10 cellular contexts compared by ENCODE assay signal in the genomic region with DNA sequence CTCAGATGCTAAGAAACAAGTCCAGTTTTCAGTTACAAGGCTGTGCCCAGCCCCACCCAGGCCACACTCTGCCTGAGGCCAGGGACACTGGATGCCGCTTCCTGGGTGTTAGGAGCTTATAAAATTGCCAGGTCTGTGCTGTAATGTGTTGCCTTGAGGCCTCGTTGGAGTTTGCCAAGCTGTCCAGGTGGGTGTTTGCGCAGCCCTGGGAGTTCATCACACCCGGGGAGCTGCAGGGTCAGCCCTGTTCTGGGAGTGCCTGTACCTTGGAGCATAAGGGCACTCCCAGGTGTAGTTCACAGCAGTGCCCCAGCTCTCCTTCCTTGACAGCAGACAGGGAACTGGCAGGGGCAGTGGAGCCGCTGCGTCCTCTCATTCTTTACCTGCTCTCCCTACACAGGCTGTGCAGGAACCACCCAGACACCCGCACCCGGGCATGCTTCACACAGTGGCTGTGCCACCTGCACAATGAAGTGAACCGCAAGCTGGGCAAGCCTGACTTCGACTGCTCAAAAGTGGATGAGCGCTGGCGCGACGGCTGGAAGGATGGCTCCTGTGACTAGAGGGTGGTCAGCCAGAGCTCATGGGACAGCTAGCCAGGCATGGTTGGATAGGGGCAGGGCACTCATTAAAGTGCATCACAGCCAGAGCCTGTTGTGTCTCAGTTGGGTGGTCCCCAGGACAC. TPM values are rescaled to one million over a fixed set of nuclear protein-coding genes. Genes with fewer than 3 reads are reported as not detected.
DNase-seq lines count a peak whose midpoint lies in the region; ATAC-seq and TF ChIP-seq lines count a peak whose summit lies in the region.
"Had no signal": no experiment of that assay in that cellular context is flagged by ENCODE, and none has a peak within 500 bp of the region (broad histone marks: within the 10 kb centered on the region; RNA-seq: fewer than 3 reads in every experiment).

No MANE protein-coding gene starts in this region.

- no peaks in the 10 kb centered on the region for H3K9me3 Mint-ChIP-seq in activated naive CD4-positive, alpha-beta T cell treated with anti-CD3 and anti-CD28 coated beads for 36 hours
- H3K9me3 Mint-ChIP-seq in activated naive CD4-positive, alpha-beta T cell treated with anti-CD3 and anti-CD28 coated beads, Interleukin-2, amount 50 U/mL, for 72 hours = no peaks in the 10 kb centered on the region
- no peaks in the 10 kb centered on the region for H3K9me3 Mint-ChIP-seq in WTC11
- H3K9me3 Mint-ChIP-seq in stimulated activated naive B cell treated with anti-CD40 and anti-IgM and Interleukin-4, amounts not matched to agents 10 μg/mL and 1 μg/mL and 100 μg/mL, for 72 hours = no peaks in the 10 kb centered on the region

- H3K4me1 Mint-ChIP-seq in activated naive CD4-positive, alpha-beta T cell treated with anti-CD3 and anti-CD28 coated beads for 36 hours (ENCODE audit: low read depth) = peaks cover 15% of the 10 kb centered on the region
- peaks cover 30% of the 10 kb centered on the region for H3K4me1 Mint-ChIP-seq in WTC11
- H3K4me1 Mint-ChIP-seq in stimulated activated naive B cell treated with anti-CD40 and anti-IgM and Interleukin-4, amounts not matched to agents 10 μg/mL and 1 μg/mL and 100 μg/mL, for 72 hours = peaks cover 46 to 60% of the 10 kb centered on the region in 2 donors

- peaks cover 9% of the 10 kb centered on the region for H3K36me3 Mint-ChIP-seq in activated naive CD4-positive, alpha-beta T cell treated with anti-CD3 and anti-CD28 coated beads for 36 hours (ENCODE audit: low read depth)
- H3K36me3 Mint-ChIP-seq in activated naive CD4-positive, alpha-beta T cell treated with anti-CD3 and anti-CD28 coated beads, Interleukin-2, amount 50 U/mL, for 72 hours = peaks cover 6% of the 10 kb centered on the region in 2 donors
- H3K36me3 Mint-ChIP-seq in WTC11 = peaks cover 5% of the 10 kb centered on the region; the same call in 1 of the 2 replicates
- H3K36me3 Mint-ChIP-seq in stimulated activated naive B cell treated with anti-CD40 and anti-IgM and Interleukin-4, amounts not matched to agents 10 μg/mL and 1 μg/mL and 100 μg/mL, for 72 hours = peaks cover 10 to 24% of the 10 kb centered on the region in 2 donors

- CTCF ChIA-PET in activated naive CD4-positive, alpha-beta T cell treated with anti-CD3 and anti-CD28 coated beads for 36 hours (lab: Charles Lee) = interaction anchor here (0.7 to 2.7 kb wide), 3 partner anchors 10 to 45 kb away, joined by 3 to 9 read pairs (median 4); no protein-coding TSS in a partner anchor
- CTCF ChIA-PET in WTC11 (lab: Charles Lee) = interaction anchor here (1.4 to 1.8 kb wide), 2 partner anchors 18 to 31 kb away, joined by 4 to 11 read pairs; no protein-coding TSS in a partner anchor

- H3K4me3 ChIP-seq in iPS-18c (ENCODE audit: insufficient read depth, low read depth, low read length) = peak overlapping the region; percentile 89; the same call in 1 of the 2 replicates

- no peaks in the 10 kb centered on the region for H3K9me3 ChIP-seq in iPS-18c (ENCODE audit: control insufficient read depth, insufficient read depth, low read length)

- no peak overlapping the region for H3K27ac Mint-ChIP-seq in activated naive CD4-positive, alpha-beta T cell treated with anti-CD3 and anti-CD28 coated beads for 36 hours
- peak overlapping the region in 1 of 2 donors; percentile 44 for H3K27ac Mint-ChIP-seq in activated naive CD4-positive, alpha-beta T cell treated with anti-CD3 and anti-CD28 coated beads, Interleukin-2, amount 50 U/mL, for 72 hours
- no peak overlapping the region for H3K27ac Mint-ChIP-seq in WTC11
- H3K27ac Mint-ChIP-seq in stimulated activated naive B cell treated with anti-CD40 and anti-IgM and Interleukin-4, amounts not matched to agents 10 μg/mL and 1 μg/mL and 100 μg/mL, for 72 hours = no peak overlapping the region

- peaks cover 35% of the 10 kb centered on the region for H3K27me3 Mint-ChIP-seq in activated naive CD4-positive, alpha-beta T cell treated with anti-CD3 and anti-CD28 coated beads for 36 hours (ENCODE audit: low read depth)
- H3K27me3 Mint-ChIP-seq in WTC11 (ENCODE audit: low read depth) = peaks cover 40% of the 10 kb centered on the region
- peaks cover 21 to 22% of the 10 kb centered on the region in 2 donors for H3K27me3 Mint-ChIP-seq in stimulated activated naive B cell treated with anti-CD40 and anti-IgM and Interleukin-4, amounts not matched to agents 10 μg/mL and 1 μg/mL and 100 μg/mL, for 72 hours

- no peak for ATAC-seq in activated naive CD4-positive, alpha-beta T cell treated with anti-CD3 and anti-CD28 coated beads, Interleukin-2, amount 50 U/mL, for 72 hours
- ATAC-seq in WTC11 = no peak
- ATAC-seq in stimulated activated naive B cell treated with anti-CD40 and anti-IgM and Interleukin-4, amounts not matched to agents 10 μg/mL and 1 μg/mL and 100 μg/mL, for 72 hours (replicated peaks) = no peak
- ATAC-seq in GM21526 (IDR thresholded peaks at IDR 0.05; ENCODE audit: low FRiP score, unreplicated experiment) = no peak

- no peak for DNase-seq in activated naive CD4-positive, alpha-beta T cell treated with anti-CD3 and anti-CD28 coated beads for 36 hours
- no peak for DNase-seq in activated naive CD4-positive, alpha-beta T cell treated with anti-CD3 and anti-CD28 coated beads, Interleukin-2, amount 50 U/mL, for 72 hours (ENCODE audit: low spot score in 2 of 2)
- no peak for DNase-seq in WTC11 (ENCODE audit: low spot score)
- DNase-seq in stimulated activated naive B cell treated with anti-CD40 and anti-IgM and Interleukin-4, amounts not matched to agents 10 μg/mL and 1 μg/mL and 100 μg/mL, for 72 hours = no peak
- DNase-seq in DMS114 treated with DMSO at 0.1 percent for 48 hours (lab: John Stamatoyannopoulos, UW; ENCODE audit: unreplicated experiment) = no peak
- DNase-seq in DMS53 treated with DMSO at 0.1 percent for 48 hours (lab: John Stamatoyannopoulos, UW; ENCODE audit: unreplicated experiment) = no peak
- DNase-seq: NCI-H1048 had no signal

- intact Hi-C loops in activated naive CD4-positive, alpha-beta T cell treated with anti-CD3 and anti-CD28 coated beads for 36 hours (cut with micrococcal nuclease) = loop anchor here (2.0 kb wide), 1 partner anchor 21 kb away; the partner anchor contains the start of gene RPS2

- POLR2A ChIA-PET in WTC11 (lab: Charles Lee) = interaction anchor here (1.3 kb wide), 1 partner anchor 170 kb away, joined by 4 read pairs; the partner anchor contains the start of gene TRAF7

- TF ChIP-seq CTCF in WTC11 (IDR thresholded peaks at IDR 0.05) = no peak

- peak overlapping the region; percentile 80 for H3K4me3 Mint-ChIP-seq in activated naive CD4-positive, alpha-beta T cell treated with anti-CD3 and anti-CD28 coated beads for 36 hours
- peak overlapping the region; percentile 81 for H3K4me3 Mint-ChIP-seq in WTC11
- H3K4me3 Mint-ChIP-seq in stimulated activated naive B cell treated with anti-CD40 and anti-IgM and Interleukin-4, amounts not matched to agents 10 μg/mL and 1 μg/mL and 100 μg/mL, for 72 hours = peak overlapping the region; percentile 85 to 87

TF ChIP-seq in WTC11, 78 proteins besides CTCF, POLR2A, EP300 and RAD21 (continues in another document):
- no peak for TF ChIP-seq PRRX2 (CRISPR knock-in tag; IDR thresholded peaks at IDR 0.05)
- TF ChIP-seq ZNF138 (CRISPR knock-in tag; conservative IDR thresholded peaks at IDR 0.05) = no peak
- TF ChIP-seq USF1 (CRISPR knock-in tag; IDR thresholded peaks at IDR 0.05) = no peak
- TF ChIP-seq IRF1 (CRISPR knock-in tag; IDR thresholded peaks at IDR 0.05) = no peak
- no peak for TF ChIP-seq JUN (CRISPR knock-in tag; IDR thresholded peaks at IDR 0.05)

RNA-seq across cellular contexts. Expression of gene GFER, which starts 1.6 kb away (rescaled TPM):
- 10 to 100 TPM; 29.8 to 30.1 TPM for total RNA-seq in activated naive CD4-positive, alpha-beta T cell treated with anti-CD3 and anti-CD28 coated beads for 36 hours
- total RNA-seq in activated naive CD4-positive, alpha-beta T cell treated with anti-CD3 and anti-CD28 coated beads, Interleukin-2, amount 50 U/mL, for 72 hours = 10 to 100 TPM; 19.1 to 25.0 TPM
- total RNA-seq in WTC11 (2021) = 56.0 to 58.5 TPM (median 57.0 TPM) in 3 replicates

RNA-seq across cellular contexts. Expression of gene SYNGR3, which starts 4.2 kb away (rescaled TPM):
- 1 to 10 TPM; 5.7 to 7.2 TPM for total RNA-seq in activated naive CD4-positive, alpha-beta T cell treated with anti-CD3 and anti-CD28 coated beads for 36 hours
- 1 to 10 TPM; 2.0 to 9.0 TPM for total RNA-seq in activated naive CD4-positive, alpha-beta T cell treated with anti-CD3 and anti-CD28 coated beads, Interleukin-2, amount 50 U/mL, for 72 hours
- 41.5 to 53.5 TPM (median 51.2 TPM) in 3 replicates for total RNA-seq in WTC11 (2021)
- total RNA-seq: mesenteric fat pad had no signal

RNA-seq across cellular contexts. Expression of gene NOXO1, which starts 4.3 kb away (rescaled TPM):
- not detected for total RNA-seq in activated naive CD4-positive, alpha-beta T cell treated with anti-CD3 and anti-CD28 coated beads for 36 hours
- not detected for total RNA-seq in activated naive CD4-positive, alpha-beta T cell treated with anti-CD3 and anti-CD28 coated beads, Interleukin-2, amount 50 U/mL, for 72 hours
- 5.7 to 7.7 TPM (median 6.9 TPM) in 3 replicates for total RNA-seq in WTC11 (2021)
- total RNA-seq: mesenteric fat pad had no signal

RNA-seq across cellular contexts. Expression of gene TBL3, which starts 13.8 kb away (rescaled TPM):
- 10 to 100 TPM; 36.5 to 38.0 TPM for total RNA-seq in activated naive CD4-positive, alpha-beta T cell treated with anti-CD3 and anti-CD28 coated beads for 36 hours
- total RNA-seq in activated naive CD4-positive, alpha-beta T cell treated with anti-CD3 and anti-CD28 coated beads, Interleukin-2, amount 50 U/mL, for 72 hours = 10 to 100 TPM; 18.8 to 37.2 TPM
- total RNA-seq in WTC11 (2021) = 67.6 to 73.4 TPM (median 71.3 TPM) in 3 replicates

RNA-seq across cellular contexts. Expression of gene RNF151, which starts 19.0 kb away (rescaled TPM):
- total RNA-seq in activated naive CD4-positive, alpha-beta T cell treated with anti-CD3 and anti-CD28 coated beads for 36 hours = not detected
- total RNA-seq in activated naive CD4-positive, alpha-beta T cell treated with anti-CD3 and anti-CD28 coated beads, Interleukin-2, amount 50 U/mL, for 72 hours = under 1 TPM in 1 of 2 donors, not detected in 1; 0.41 TPM
- 0.31 TPM in 1 of 3 replicates, not detected in the others for total RNA-seq in WTC11 (2021)
- total RNA-seq: mesenteric fat pad had no signal
